In genomic region chr10:105070249-105070648, GRCh38 we compare ENCODE assay signal across 27 cellular contexts.
A peak's percentile ranks its signal among the peaks of the same experiment; 100 is the strongest.
DNase-seq lines count a peak whose midpoint lies in the region; ATAC-seq, FAIRE-seq and TF ChIP-seq lines count a peak whose summit lies in the region.
"Had no signal": no experiment of that assay in that cellular context is flagged by ENCODE, and none has a peak within 500 bp of the region (broad histone marks: within the 10 kb centered on the region; RNA-seq: fewer than 3 reads in every experiment).

No MANE protein-coding gene starts in this region.

- TF ChIP-seq CTCF in H9 (conservative IDR thresholded peaks at IDR 0.05), result peak; percentile 30; the same call in 2 of the 3 replicates
- TF ChIP-seq CTCF in astrocyte (IDR thresholded peaks at IDR 0.05; ENCODE audit: insufficient read depth, low read depth, low read length), result peak; percentile 11
- TF ChIP-seq CTCF in esophagus muscularis mucosa (IDR thresholded peaks at IDR 0.05), result no peak
- peak in 2 of 3 experiments; percentile 9 to 19 for TF ChIP-seq CTCF in nephron (IDR thresholded peaks at IDR 0.05; ENCODE audit: unreplicated experiment in 3 of 3)

- H3K79me2 ChIP-seq in H9 (ENCODE audit: insufficient read depth, low read length) (no peaks in the 10 kb centered on the region), astrocyte (ENCODE audit: insufficient read depth, low read length) (no peaks in the 10 kb centered on the region)

- TF ChIP-seq EP300 in esophagus muscularis mucosa (IDR thresholded peaks at IDR 0.05), result no peak

- no peak overlapping the region for H2BK20ac ChIP-seq in H9 (ENCODE audit: low read depth, low read length, poor library complexity, severe bottlenecking)

- H3K4me2 ChIP-seq in H9 (ENCODE audit: insufficient read depth, insufficient read length, low read length) (no peak overlapping the region), astrocyte (ENCODE audit: low read length) (no peak overlapping the region)
- H3K4me2 ChIP-seq: A549; BLaER1 treated with 17β-estradiol and CSF1 and Interleukin-3, amounts not matched to agents 10 nM and 100 nM had no signal

- H2BK5ac ChIP-seq in H9 (ENCODE audit: insufficient read length, low read length), result no peak overlapping the region

- H3K36me3 ChIP-seq in astrocyte (ENCODE audit: insufficient read depth, low read length) (no peaks in the 10 kb centered on the region), esophagus muscularis mucosa (no peaks in the 10 kb centered on the region)
- H3K36me3 ChIP-seq: BE2C; BLaER1 treated with 17β-estradiol and CSF1 and Interleukin-3, amounts not matched to agents 10 nM and 100 nM had no signal

- FAIRE-seq in astrocyte (lab: Jason Lieb, UNC), result no peak
- FAIRE-seq: A549, D721Med, GM12878, H1 had no signal

- H4K5ac ChIP-seq in H9 (ENCODE audit: insufficient read length, low read depth, low read length), result no peak overlapping the region

- no peak overlapping the region for H3K4ac ChIP-seq in H9 (ENCODE audit: low read depth, low read length)

- H3K36me3 Mint-ChIP-seq in H9 (ENCODE audit: insufficient read depth in 1 of 3, low read depth in 3 of 3) (no peaks in the 10 kb centered on the region), astrocyte (ENCODE audit: low read depth, unreplicated experiment) (no peaks in the 10 kb centered on the region), nephron (ENCODE audit: low read depth) (no peaks in the 10 kb centered on the region)
- H3K36me3 Mint-ChIP-seq: CD14-positive monocyte; CD8-positive, alpha-beta memory T cell had no signal

- intact Hi-C loops in esophagus muscularis mucosa (cut with DNase I), result no loop called here

- H2AK5ac ChIP-seq in H9 (ENCODE audit: insufficient read length, low read length), result no peak overlapping the region

- no peaks in the 10 kb centered on the region for H3K9me3 Mint-ChIP-seq in H9
- no peaks in the 10 kb centered on the region for H3K9me3 Mint-ChIP-seq in astrocyte (ENCODE audit: unreplicated experiment)
- H3K9me3 Mint-ChIP-seq in nephron, result no peaks in the 10 kb centered on the region
- H3K9me3 Mint-ChIP-seq: CD14-positive monocyte; CD4-positive, alpha-beta T cell had no signal

- ATAC-seq in GM19324 (IDR thresholded peaks at IDR 0.05; ENCODE audit: low FRiP score, unreplicated experiment) (no peak), HG03354 (IDR thresholded peaks at IDR 0.05; ENCODE audit: poor library complexity, severe bottlenecking, unreplicated experiment) (no peak)
- ATAC-seq in stimulated activated naive CD8-positive, alpha-beta T cell treated with anti-CD3 and anti-CD28 coated beads, Interleukin-15, Interleukin-2, amounts not matched to agents 100 U/mL and 50 U/mL, for 24 hours, result no peak
- ATAC-seq: A549, GM12878 had no signal

- H2BK15ac ChIP-seq in H9 (ENCODE audit: low read depth, low read length), result no peak overlapping the region

- DNase-seq in H9 (no peak), astrocyte (ENCODE audit: low read depth) (no peak), esophagus muscularis mucosa (ENCODE audit: extremely low spot score) (peak; percentile 60), HCEC 1CT (no peak)
- no peak for DNase-seq in stimulated activated naive CD8-positive, alpha-beta T cell treated with anti-CD3 and anti-CD28 coated beads, Interleukin-15, Interleukin-2, amounts not matched to agents 100 U/mL and 50 U/mL, for 24 hours
- DNase-seq: 8988T; ACHN; AML-193; BE2C; CD4-positive, alpha-beta T cell; CD8-positive, alpha-beta memory T cell; DMS 273 treated with DMSO at 0.1 percent for 48 hours; DMS79; EL; GDM1; GM23248; H7; HFFc6 had no signal

- H3K23ac ChIP-seq in H9 (ENCODE audit: insufficient read length, low read depth, low read length), result no peak overlapping the region

- H3K4me3 Mint-ChIP-seq in H9, result no peak overlapping the region
- no peak overlapping the region for H3K4me3 Mint-ChIP-seq in astrocyte (ENCODE audit: unreplicated experiment)
- H3K4me3 Mint-ChIP-seq in nephron, result no peak overlapping the region
- H3K4me3 Mint-ChIP-seq: CD14-positive monocyte; CD4-positive, alpha-beta T cell; CD8-positive, alpha-beta memory T cell; HFFc6 had no signal

- no peak overlapping the region for H3K14ac ChIP-seq in H9 (ENCODE audit: insufficient read depth, low read length)

- no peak overlapping the region for H2BK12ac ChIP-seq in H9 (ENCODE audit: insufficient read length, low read depth, low read length)

- no peaks in the 10 kb centered on the region; a peak in 1 of 4 replicates for H3K4me1 Mint-ChIP-seq in H9
- no peaks in the 10 kb centered on the region for H3K4me1 Mint-ChIP-seq in astrocyte (ENCODE audit: low read depth, unreplicated experiment)
- H3K4me1 Mint-ChIP-seq in nephron, result peaks cover 20% of the 10 kb centered on the region
- H3K4me1 Mint-ChIP-seq: CD14-positive monocyte; CD8-positive, alpha-beta memory T cell had no signal

- H3K4me3 ChIP-seq in astrocyte (ENCODE audit: insufficient read depth, low read depth, low read length) (no peak overlapping the region), esophagus muscularis mucosa (no peak overlapping the region)
- H3K4me3 ChIP-seq: A549; BLaER1 treated with 17β-estradiol and CSF1 and Interleukin-3, amounts not matched to agents 10 nM and 100 nM; GM12878; GM23248 had no signal

- H3K4me1 ChIP-seq in H9 (ENCODE audit: insufficient read depth, low read length) (no peaks in the 10 kb centered on the region), astrocyte (ENCODE audit: insufficient read depth, low read length) (peaks cover 5% of the 10 kb centered on the region), esophagus muscularis mucosa (no peaks in the 10 kb centered on the region)
- H3K4me1 ChIP-seq: A549; BE2C; BLaER1 treated with 17β-estradiol and CSF1 and Interleukin-3, amounts not matched to agents 10 nM and 100 nM had no signal

- H2AFZ ChIP-seq in H9 (ENCODE audit: low read length), result no peak overlapping the region
- no peak overlapping the region for H2AFZ ChIP-seq in astrocyte (ENCODE audit: low read depth, low read length)
- H2AFZ ChIP-seq: GM23248 had no signal

- no peaks in the 10 kb centered on the region for H3K79me1 ChIP-seq in H9 (ENCODE audit: insufficient read depth, low read depth, low read length, poor library complexity, severe bottlenecking)

- H4K91ac ChIP-seq in H9 (ENCODE audit: insufficient read length, low read depth, low read length), result no peak overlapping the region

- no peak overlapping the region for H3K27ac Mint-ChIP-seq in H9
- H3K27ac Mint-ChIP-seq in astrocyte (ENCODE audit: unreplicated experiment), result no peak overlapping the region
- H3K27ac Mint-ChIP-seq in nephron, result peak overlapping the region in 1 of 3 experiments; percentile 74
- H3K27ac Mint-ChIP-seq: CD4-positive, alpha-beta T cell; CD8-positive, alpha-beta memory T cell; HFFc6 had no signal

- no peaks in the 10 kb centered on the region for H3K9me3 ChIP-seq in H9 (ENCODE audit: control insufficient read depth, low read depth, low read length)
- no peaks in the 10 kb centered on the region for H3K9me3 ChIP-seq in astrocyte (ENCODE audit: insufficient read depth, low read depth, low read length)
- no peaks in the 10 kb centered on the region for H3K9me3 ChIP-seq in esophagus muscularis mucosa
- H3K9me3 ChIP-seq: A549; BE2C; BLaER1 treated with 17β-estradiol and CSF1 and Interleukin-3, amounts not matched to agents 10 nM and 100 nM had no signal

- no peaks in the 10 kb centered on the region for H3K27me3 Mint-ChIP-seq in H9 (ENCODE audit: low read depth)
- H3K27me3 Mint-ChIP-seq in astrocyte (ENCODE audit: low read depth, unreplicated experiment), result peaks cover 15% of the 10 kb centered on the region
- peaks cover 11% of the 10 kb centered on the region for H3K27me3 Mint-ChIP-seq in nephron (ENCODE audit: low read depth)
- H3K27me3 Mint-ChIP-seq: CD4-positive, alpha-beta T cell; CD8-positive, alpha-beta memory T cell had no signal

- no peak overlapping the region for H3K18ac ChIP-seq in H9 (ENCODE audit: insufficient read length, low read depth, low read length)

- H4K8ac ChIP-seq in H9 (replicated peaks; ENCODE audit: insufficient read length, low read depth, low read length), result no peak overlapping the region

- H3K56ac ChIP-seq in H9 (ENCODE audit: insufficient read length, low read depth, low read length), result no peak overlapping the region

- no peaks in the 10 kb centered on the region for H3K23me2 ChIP-seq in H9 (ENCODE audit: insufficient read length, low read depth, low read length, poor library complexity, severe bottlenecking)

- WGBS in H9 (ENCODE audit: extremely low coverage, insufficient read length, low lambda C conversion rate), result no CpG with 5 or more reads among the region's 1 CpG
- 79% methylated on average over 1 of the region's 1 CpG for WGBS in esophagus muscularis mucosa

- no peak for TF ChIP-seq POLR2A in esophagus muscularis mucosa (IDR thresholded peaks at IDR 0.05; ENCODE audit: low read depth)

- no peak overlapping the region for H2BK120ac ChIP-seq in H9 (ENCODE audit: low read depth, low read length, poor library complexity, severe bottlenecking)

- no peak overlapping the region for H3K27ac ChIP-seq in H9 (ENCODE audit: insufficient read length, low read depth, low read length)
- H3K27ac ChIP-seq in astrocyte (ENCODE audit: low read depth, low read length), result no peak overlapping the region
- H3K27ac ChIP-seq in esophagus muscularis mucosa (replicated peaks in 1 of 4), result no peak overlapping the region
- H3K27ac ChIP-seq: A549; BLaER1 treated with 17β-estradiol and CSF1 and Interleukin-3, amounts not matched to agents 10 nM and 100 nM; GM23248 had no signal

- H3K27me3 ChIP-seq in H9 (ENCODE audit: insufficient read depth, low read length) (no peaks in the 10 kb centered on the region), astrocyte (ENCODE audit: insufficient read depth, low read length) (no peaks in the 10 kb centered on the region), esophagus muscularis mucosa (no peaks in the 10 kb centered on the region)
- H3K27me3 ChIP-seq: BE2C; BLaER1 treated with 17β-estradiol and CSF1 and Interleukin-3, amounts not matched to agents 10 nM and 100 nM had no signal

- H4K20me1 ChIP-seq in H9 (ENCODE audit: control insufficient read depth, insufficient read depth, insufficient read length), result no peaks in the 10 kb centered on the region
- H4K20me1 ChIP-seq in astrocyte (ENCODE audit: insufficient read depth, low read length), result no peaks in the 10 kb centered on the region
- H4K20me1 ChIP-seq: BLaER1 treated with 17β-estradiol and CSF1 and Interleukin-3, amounts not matched to agents 10 nM and 100 nM had no signal

- H3K9ac ChIP-seq in H9 (ENCODE audit: extremely low read depth, insufficient read length, low read length), result no peak overlapping the region
- no peak overlapping the region for H3K9ac ChIP-seq in astrocyte (ENCODE audit: low read length)
- H3K9ac ChIP-seq: BLaER1 treated with 17β-estradiol and CSF1 and Interleukin-3, amounts not matched to agents 10 nM and 100 nM; GM23248 had no signal

- H3T11ph ChIP-seq in H9 (ENCODE audit: low read length), result no peak overlapping the region

Comparison
In these comparisons a context has a peak if more than half of its experiments do, and no peak if none do; other contexts are left out.
1. CTCF ChIP-seq: peak in H9 (single experiment), astrocyte (single experiment) and nephron (2 of 3); none in esophagus muscularis mucosa (0 of 3).